ENCODE assay signal across 9 cellular contexts in genomic region chr1:19424651-19425570, GRCh38.
DNase-seq lines count a peak whose midpoint lies in the region; ATAC-seq, FAIRE-seq and TF ChIP-seq lines count a peak whose summit lies in the region.
"Had no signal": no experiment of that assay in that cellular context is flagged by ENCODE, and none has a peak within 500 bp of the region (broad histone marks: within the 10 kb centered on the region; RNA-seq: fewer than 3 reads in every experiment).

No MANE protein-coding gene starts in this region.

- ATAC-seq in GM18502 (IDR thresholded peaks at IDR 0.05; ENCODE audit: poor library complexity, unreplicated experiment): no peak

- H3K4me1 ChIP-seq in astrocyte (ENCODE audit: insufficient read depth, low read length) (peaks cover 26% of the 10 kb centered on the region), thyroid gland (peaks cover 78 to 89% of the 10 kb centered on the region in 2 donors)

- H3K9me3 ChIP-seq in astrocyte (ENCODE audit: insufficient read depth, low read depth, low read length) (no peaks in the 10 kb centered on the region), thyroid gland (no peaks in the 10 kb centered on the region)

- H3K27ac Mint-ChIP-seq in astrocyte (ENCODE audit: unreplicated experiment): no peak overlapping the region

- H3K4me3 Mint-ChIP-seq in astrocyte (ENCODE audit: unreplicated experiment): no peak overlapping the region
- H3K4me3 Mint-ChIP-seq: endodermal cell had no signal

- H3K27me3 ChIP-seq in astrocyte (ENCODE audit: insufficient read depth, low read length) (no peaks in the 10 kb centered on the region), thyroid gland (no peaks in the 10 kb centered on the region)

- peaks cover 53% of the 10 kb centered on the region for H3K4me1 Mint-ChIP-seq in astrocyte (ENCODE audit: low read depth, unreplicated experiment)

- H3K4me3 ChIP-seq in astrocyte (ENCODE audit: insufficient read depth, low read depth, low read length) (no peak overlapping the region), thyroid gland (replicated peaks in 1 of 3) (no peak overlapping the region), lower leg skin (ENCODE audit: low read depth, poor library complexity, severe bottlenecking) (no peak overlapping the region)

- DNase-seq in NCI-H2196 (lab: John Stamatoyannopoulos, UW; ENCODE audit: unreplicated experiment): peak; percentile 71
- no peak for DNase-seq in astrocyte (ENCODE audit: low read depth)
- DNase-seq in medulla oblongata (ENCODE audit: extremely low spot score): peak; percentile 74
- peak; percentile 59 to 66 for DNase-seq in thyroid gland
- no peak for DNase-seq in lower leg skin (ENCODE audit: low spot score in 2 of 2)
- DNase-seq in EL: no peak
- DNase-seq: endodermal cell, NCI-H1930 had no signal

- TF ChIP-seq CTCF in astrocyte (IDR thresholded peaks at IDR 0.05; ENCODE audit: insufficient read depth, low read depth, low read length) (no peak), thyroid gland (IDR thresholded peaks at IDR 0.05) (peak in 1 of 6 experiments; percentile 7), lower leg skin (IDR thresholded peaks at IDR 0.05) (no peak)

- no peak overlapping the region for H3K27ac ChIP-seq in astrocyte (ENCODE audit: low read depth, low read length)
- H3K27ac ChIP-seq in thyroid gland: peak overlapping the region; percentile 43 to 75 (median 74)

- H3K36me3 ChIP-seq in astrocyte (ENCODE audit: insufficient read depth, low read length): peaks cover 2% of the 10 kb centered on the region
- no peaks in the 10 kb centered on the region for H3K36me3 ChIP-seq in thyroid gland

- peaks cover 3% of the 10 kb centered on the region for H3K36me3 Mint-ChIP-seq in astrocyte (ENCODE audit: low read depth, unreplicated experiment)

- peak; percentile 5 for FAIRE-seq in astrocyte (lab: Jason Lieb, UNC)

- WGBS in thyroid gland, 2 donors: 32 to 49% methylated on average over 7 of the region's 7 CpGs
- 27 to 33% methylated on average over 7 of the region's 7 CpGs for WGBS in lower leg skin, 2 donors

- H3K9me3 Mint-ChIP-seq in astrocyte (ENCODE audit: unreplicated experiment): no peaks in the 10 kb centered on the region
- H3K9me3 Mint-ChIP-seq: endodermal cell had no signal

- no peak overlapping the region for H2AFZ ChIP-seq in astrocyte (ENCODE audit: low read depth, low read length)

- no peak overlapping the region for H3K4me2 ChIP-seq in astrocyte (ENCODE audit: low read length)

- no peak for TF ChIP-seq POLR2A in thyroid gland (IDR thresholded peaks at IDR 0.05)
- TF ChIP-seq POLR2A in lower leg skin (IDR thresholded peaks at IDR 0.05): no peak

- no peaks in the 10 kb centered on the region for H3K27me3 Mint-ChIP-seq in astrocyte (ENCODE audit: low read depth, unreplicated experiment)

- peaks cover 100% of the 10 kb centered on the region for H3K79me2 ChIP-seq in astrocyte (ENCODE audit: insufficient read depth, low read length)

- no peak overlapping the region for H3K9ac ChIP-seq in astrocyte (ENCODE audit: low read length)

- intact Hi-C loops in thyroid gland (cut with DNase I) (no loop called here), lower leg skin (cut with DNase I; ENCODE audit: low total_unique reads) (no loop called here)

- peaks cover 100% of the 10 kb centered on the region for H4K20me1 ChIP-seq in astrocyte (ENCODE audit: insufficient read depth, low read length)

Comparison
In these comparisons a context has a peak if more than half of its experiments do, and no peak if none do; other contexts are left out.
1. DNase-seq: peak in NCI-H2196 (single experiment), medulla oblongata (single experiment) and thyroid gland (2 of 2); none in astrocyte (single experiment), lower leg skin (0 of 2) and EL (single experiment).